8 cellular contexts compared by ENCODE assay signal in the genomic region with DNA sequence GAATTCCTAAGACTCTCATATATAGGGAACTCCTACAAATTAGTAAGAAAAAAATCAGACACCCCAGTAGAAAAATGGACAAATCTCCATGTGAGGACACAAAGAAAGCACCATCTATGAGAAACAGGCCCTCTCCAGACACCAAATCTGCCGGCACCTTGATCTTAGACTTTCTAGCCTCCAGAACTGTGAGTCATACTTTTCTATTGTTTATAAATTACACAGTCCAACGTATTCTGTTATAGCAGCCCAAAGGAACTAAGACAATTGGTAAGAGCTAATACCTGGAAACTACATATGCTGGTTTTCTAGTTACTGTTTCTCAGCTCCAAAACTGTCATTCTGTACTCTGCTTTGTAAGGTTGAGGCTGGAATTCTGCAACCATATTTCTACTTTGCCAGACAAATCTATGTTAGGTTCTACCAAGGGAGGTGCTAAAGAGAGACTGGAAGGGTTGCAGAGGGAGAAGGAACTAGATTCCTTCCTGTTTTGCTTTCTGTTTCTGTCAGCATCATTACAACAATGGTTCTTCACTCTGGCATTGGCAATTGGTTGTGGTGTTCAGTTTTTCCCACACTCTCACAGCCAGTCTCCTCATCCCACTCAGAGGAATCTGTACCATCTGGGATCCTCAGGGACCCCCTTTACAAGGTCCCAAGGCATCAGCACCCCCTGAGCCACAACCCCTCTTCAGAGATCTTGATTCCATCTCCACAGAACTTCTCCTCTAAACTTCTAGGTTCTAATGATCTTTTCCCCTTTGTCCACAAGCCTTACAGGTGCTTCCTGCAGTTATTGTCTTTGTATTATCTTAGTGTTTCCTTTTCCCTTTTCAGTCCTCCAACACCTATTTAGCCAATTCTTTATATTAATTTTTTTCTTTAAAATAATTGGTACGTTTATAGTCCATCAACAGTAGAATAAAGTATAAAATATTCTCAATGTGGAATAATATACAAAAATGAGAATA.
DNase-seq lines count a peak whose midpoint lies in the region; ATAC-seq lines count a peak whose summit lies in the region.

No MANE protein-coding gene starts in this region.

- DNase-seq in SIG-M5 treated with dmso at 0.1 percent for 504 hours (lab: John Stamatoyannopoulos, UW; ENCODE audit: unreplicated experiment) (peak; percentile 71), kidney glomerular epithelial cell (lab: John Stamatoyannopoulos, UW) (peak; percentile 42), SHP77 treated with DMSO at 0.1 percent for 48 hours (lab: John Stamatoyannopoulos, UW) (no peak), D341Med (ENCODE audit: low spot score) (no peak), NCI-H2107 treated with DMSO at 0.1 percent for 48 hours (lab: John Stamatoyannopoulos, UW; ENCODE audit: unreplicated experiment) (no peak)

- ATAC-seq in GM18499 (IDR thresholded peaks at IDR 0.05; ENCODE audit: insufficient read depth, unreplicated experiment) (peak; percentile 57), HG02798 (IDR thresholded peaks at IDR 0.05; ENCODE audit: poor library complexity, unreplicated experiment) (peak; percentile 82)
- no peak for ATAC-seq in activated CD4-positive, CD25-positive, alpha-beta regulatory T cell treated with anti-CD3 and anti-CD28 coated beads, Interleukin-2, amount 50 U/mL, for 24 hours

Comparison
In these comparisons a context has a peak if more than half of its experiments do, and no peak if none do; other contexts are left out.
1. ATAC-seq: peak in GM18499 (single experiment) and HG02798 (single experiment); none in activated CD4-positive, CD25-positive, alpha-beta regulatory T cell treated with anti-CD3 and anti-CD28 coated beads, Interleukin-2, amount 50 U/mL, for 24 hours (0 of 2).
2. DNase-seq: peak in SIG-M5 treated with dmso at 0.1 percent for 504 hours (single experiment) and kidney glomerular epithelial cell (single experiment); none in SHP77 treated with DMSO at 0.1 percent for 48 hours (single experiment), D341Med (single experiment) and NCI-H2107 treated with DMSO at 0.1 percent for 48 hours (single experiment).